ENCODE assay signal across 19 cellular contexts in the genomic region with DNA sequence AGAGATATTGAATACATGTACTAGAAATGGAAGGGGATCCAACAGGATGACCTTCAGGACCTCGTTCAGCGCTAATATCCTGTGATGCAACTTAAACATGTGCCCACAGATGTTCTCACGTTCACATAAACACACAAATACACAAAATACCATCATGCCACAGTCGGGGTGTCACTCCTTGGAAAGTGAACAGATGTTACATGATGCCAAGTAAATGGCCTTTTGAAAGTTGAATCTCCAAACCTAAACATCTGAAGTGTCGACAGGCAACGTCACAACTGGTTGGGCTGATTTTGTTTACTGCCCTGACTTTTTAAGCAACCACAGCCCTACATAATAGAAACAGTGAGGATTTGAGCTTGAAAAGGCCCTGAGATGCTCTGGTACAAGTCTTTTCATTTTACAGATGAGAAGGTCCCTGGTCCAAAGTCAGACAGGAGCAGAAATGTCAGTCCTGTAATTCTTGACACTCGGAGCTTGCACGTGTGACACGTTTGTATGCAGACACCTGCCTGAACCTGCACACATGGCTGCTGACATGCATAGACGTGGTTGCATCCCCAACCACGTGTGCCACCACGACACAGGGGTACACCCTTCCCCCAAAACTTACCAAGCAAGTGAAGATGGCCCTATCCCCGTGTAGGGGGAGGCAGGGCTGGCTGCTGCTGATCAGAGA. TPM values are rescaled to one million over a fixed set of nuclear protein-coding genes. Genes with fewer than 3 reads are reported as not detected.
A peak's percentile ranks its signal among the peaks of the same experiment; 100 is the strongest.
DNase-seq lines count a peak whose midpoint lies in the region; ATAC-seq, FAIRE-seq and TF ChIP-seq lines count a peak whose summit lies in the region.
"Had no signal": no experiment of that assay in that cellular context is flagged by ENCODE, and none has a peak within 500 bp of the region (broad histone marks: within the 10 kb centered on the region; RNA-seq: fewer than 3 reads in every experiment).

No MANE protein-coding gene starts in this region.

- H3K79me2 ChIP-seq in neural progenitor cell (ENCODE audit: low read depth): no peaks in the 10 kb centered on the region

- DNase-seq in Caco-2 (no peak), IMR-90 (peak; percentile 24), neural progenitor cell (ENCODE audit: low spot score) (no peak), small intestine (no peak), Right ventricle myocardium superior (no peak)
- DNase-seq: activated CD8-positive, alpha-beta memory T cell treated with anti-CD3 and anti-CD28 coated beads for 24 hours; activated naive CD8-positive, alpha-beta T cell treated with anti-CD3 and anti-CD28 coated beads, Interleukin-2, amount 50 U/mL, for 24 hours; activated T-cell treated with anti-CD3 and anti-CD28 coated beads, Interleukin-2, amount 50 U/mL, for 72 hours; erythroblast; left lung; NCI-H2029; stimulated activated naive CD8-positive, alpha-beta T cell treated with anti-CD3 and anti-CD28 coated beads, Interleukin-15, Interleukin-2, amounts not matched to agents 100 U/mL and 50 U/mL, for 24 hours had no signal

- H3K27me3 ChIP-seq in Caco-2 (replicated peaks; ENCODE audit: control insufficient read depth, insufficient read depth, low read length) (no peaks in the 10 kb centered on the region), IMR-90 (ENCODE audit: control insufficient read depth, insufficient read depth, low read length) (peaks cover 4% of the 10 kb centered on the region; the same call in 1 of the 2 replicates), neural progenitor cell (peaks cover 68% of the 10 kb centered on the region), small intestine (ENCODE audit: control insufficient read depth in 2 of 2, insufficient read depth in 2 of 2, low read length in 2 of 2) (no peaks in the 10 kb centered on the region)
- H3K27me3 ChIP-seq: left lung, transverse colon had no signal

- dilution Hi-C loops in IMR-90 (cut with HindIII; ENCODE audit: low sequenced_read_pairs, unreplicated experiment): no loop called here

- H3K9me1 ChIP-seq in IMR-90 (ENCODE audit: insufficient read depth, low read length): no peaks in the 10 kb centered on the region

- no peak overlapping the region for H4K8ac ChIP-seq in IMR-90 (ENCODE audit: low read depth in 2 of 2, low read length in 2 of 2)

- H3K79me1 ChIP-seq in IMR-90 (ENCODE audit: low read depth in 1 of 2, low read length in 2 of 2): no peaks in the 10 kb centered on the region

- H3F3A ChIP-seq in neural progenitor cell (ENCODE audit: low read depth): peaks cover 56% of the 10 kb centered on the region

- H3K4me1 ChIP-seq in Caco-2 (no peaks in the 10 kb centered on the region), IMR-90 (ENCODE audit: control insufficient read depth, insufficient read depth, low read length) (peaks cover 6% of the 10 kb centered on the region; the same call in 1 of the 2 replicates), neural progenitor cell (peaks cover 8% of the 10 kb centered on the region), small intestine (ENCODE audit: control insufficient read depth in 2 of 2, insufficient read depth in 1 of 2, low read depth in 1 of 2, low read length in 1 of 2) (no peaks in the 10 kb centered on the region)

- TF ChIP-seq POLR2A in IMR-90 (IDR thresholded peaks at IDR 0.05; ENCODE audit: low read depth, low read length): no peak

- H3K4ac ChIP-seq in IMR-90 (ENCODE audit: low read depth, low read length): no peak overlapping the region

- no peak overlapping the region for H3K9ac ChIP-seq in IMR-90 (ENCODE audit: low read depth, low read length)
- H3K9ac ChIP-seq in neural progenitor cell: no peak overlapping the region

- H2AK5ac ChIP-seq in IMR-90 (ENCODE audit: low read depth, low read length): no peak overlapping the region

- H3K27ac ChIP-seq in IMR-90 (ENCODE audit: insufficient read depth, low read length) (no peak overlapping the region), neural progenitor cell (no peak overlapping the region), small intestine (ENCODE audit: low read depth in 1 of 2, low read length in 1 of 2) (no peak overlapping the region)
- H3K27ac ChIP-seq: left lung, RWPE1, transverse colon had no signal

- 33% methylated on average over 1 of the region's 13 CpGs; no CpG with 5 or more reads in 1 of the 2 experiments for WGBS in IMR-90 (ENCODE audit: extremely low coverage in 2 of 2, insufficient read length in 1 of 2), 2 experiments
- 24 to 37% (median 25%) methylated on average over 13 of the region's 13 CpGs for WGBS in small intestine, 3 donors

- ATAC-seq in IMR-90 (ENCODE audit: low read depth) (no peak; the same call in 1 of the 2 replicates), esophagus mucosa (peak; percentile 36), GM19351 (IDR thresholded peaks at IDR 0.05; ENCODE audit: unreplicated experiment) (no peak), Right ventricle myocardium superior (ENCODE audit: poor library complexity) (no peak), GM18511 (IDR thresholded peaks at IDR 0.05; ENCODE audit: unreplicated experiment) (no peak)
- ATAC-seq: activated CD4-positive, CD25-positive, alpha-beta regulatory T cell treated with anti-CD3 and anti-CD28 coated beads, Interleukin-2, amount 50 U/mL, for 24 hours; activated naive CD8-positive, alpha-beta T cell treated with anti-CD3 and anti-CD28 coated beads, Interleukin-2, amount 50 U/mL, for 24 hours; activated T-cell treated with anti-CD3 and anti-CD28 coated beads, Interleukin-2, amount 50 U/mL, for 72 hours; left lung; stimulated activated naive CD8-positive, alpha-beta T cell treated with anti-CD3 and anti-CD28 coated beads, Interleukin-15, Interleukin-2, amounts not matched to agents 100 U/mL and 50 U/mL, for 24 hours had no signal

- no peak overlapping the region for H2BK5ac ChIP-seq in IMR-90 (ENCODE audit: low read depth, low read length, poor library complexity, severe bottlenecking)

- H3K14ac ChIP-seq in IMR-90 (replicated peaks; ENCODE audit: low read depth, low read length): no peak overlapping the region

- H4K91ac ChIP-seq in IMR-90 (ENCODE audit: insufficient read depth, low read depth, low read length): no peak overlapping the region

- no peak overlapping the region for H3K27ac Mint-ChIP-seq in Caco-2 (ENCODE audit: unreplicated experiment)
- H3K27ac Mint-ChIP-seq in neural progenitor cell: no peak overlapping the region
- H3K27ac Mint-ChIP-seq: activated naive CD8-positive, alpha-beta T cell treated with anti-CD3 and anti-CD28 coated beads, Interleukin-2, amount 50 U/mL, for 24 hours; activated T-cell treated with anti-CD3 and anti-CD28 coated beads, Interleukin-2, amount 50 U/mL, for 72 hours had no signal

- H2AFZ ChIP-seq in IMR-90 (replicated peaks; ENCODE audit: low read length, poor library complexity): peak overlapping the region; percentile 61
- H2AFZ ChIP-seq in neural progenitor cell (replicated peaks): no peak overlapping the region

- TF ChIP-seq CTCF in Caco-2 (IDR thresholded peaks at IDR 0.05; ENCODE audit: insufficient read depth in 1 of 2, low read depth in 1 of 2, low read length in 1 of 2, severe bottlenecking in 1 of 2, unreplicated experiment in 1 of 2): no peak
- TF ChIP-seq CTCF in IMR-90 (conservative IDR thresholded peaks at IDR 0.05; ENCODE audit: low read depth, low read length): no peak
- TF ChIP-seq CTCF in neural progenitor cell (IDR thresholded peaks at IDR 0.05): no peak

- H3K36me3 Mint-ChIP-seq in Caco-2 (ENCODE audit: insufficient read depth, unreplicated experiment): no peaks in the 10 kb centered on the region
- H3K36me3 Mint-ChIP-seq in neural progenitor cell: no peaks in the 10 kb centered on the region

- H3K18ac ChIP-seq in IMR-90 (ENCODE audit: low read depth, low read length): no peak overlapping the region

- H2BK15ac ChIP-seq in IMR-90 (ENCODE audit: low read depth, low read length): no peak overlapping the region

- H4K5ac ChIP-seq in IMR-90 (ENCODE audit: low read depth, low read length): no peak overlapping the region

- no peak for FAIRE-seq in small intestine (lab: Jason Lieb, UNC)
- FAIRE-seq: HTR-8/SVneo had no signal

- peak overlapping the region; percentile 66 for H3K4me3 Mint-ChIP-seq in Caco-2 (ENCODE audit: unreplicated experiment)
- H3K4me3 Mint-ChIP-seq in neural progenitor cell: peak overlapping the region; percentile 77

- TF ChIP-seq RAD21 in IMR-90 (IDR thresholded peaks at IDR 0.05; ENCODE audit: low read length): no peak

- peak overlapping the region; percentile 30 for H3K4me2 ChIP-seq in IMR-90 (ENCODE audit: low read depth, low read length)
- H3K4me2 ChIP-seq in neural progenitor cell: peak overlapping the region; percentile 60

- no peak overlapping the region for H3K56ac ChIP-seq in IMR-90 (ENCODE audit: extremely low read depth, insufficient read depth, low read length)

- no peak overlapping the region for H3K23ac ChIP-seq in IMR-90 (ENCODE audit: low read depth, low read length)

- no peak overlapping the region for H2BK120ac ChIP-seq in IMR-90 (ENCODE audit: low read depth, low read length)

- CTCF ChIA-PET in Caco-2 (lab: Charles Lee) (no interaction called here), IMR-90 (lab: Yijun Ruan, JAX) (no interaction called here)

- in situ Hi-C loops in IMR-90 (cut with MboI; ENCODE audit: low sequenced_read_pairs): no loop called here

- no peaks in the 10 kb centered on the region for H3K9me3 Mint-ChIP-seq in Caco-2 (ENCODE audit: unreplicated experiment)
- no peaks in the 10 kb centered on the region for H3K9me3 Mint-ChIP-seq in neural progenitor cell
- H3K9me3 Mint-ChIP-seq: activated naive CD8-positive, alpha-beta T cell treated with anti-CD3 and anti-CD28 coated beads, Interleukin-2, amount 50 U/mL, for 24 hours; activated T-cell treated with anti-CD3 and anti-CD28 coated beads, Interleukin-2, amount 50 U/mL, for 72 hours had no signal

- BruUV-seq in Caco-2 (replicated peaks; lab: Mats Ljungman, UMichigan): no TSS peak
- BruUV-seq in IMR-90 (replicated peaks; lab: Mats Ljungman, UMichigan): no TSS peak

- H2AK9ac ChIP-seq in IMR-90 (replicated peaks; ENCODE audit: low read depth, low read length, poor library complexity): no peak overlapping the region

- H3K9me3 ChIP-seq in Caco-2 (no peaks in the 10 kb centered on the region), IMR-90 (ENCODE audit: control insufficient read depth, insufficient read depth, low read length) (no peaks in the 10 kb centered on the region), neural progenitor cell (ENCODE audit: low read depth) (no peaks in the 10 kb centered on the region), small intestine (ENCODE audit: control insufficient read depth, low read depth) (no peaks in the 10 kb centered on the region)
- H3K9me3 ChIP-seq: left lung, transverse colon had no signal

- intact Hi-C loops in Caco-2 (cut with micrococcal nuclease; ENCODE audit: unreplicated experiment): no loop called here
- intact Hi-C loops in IMR-90 (cut with micrococcal nuclease): no loop called here
- intact Hi-C loops in Right ventricle myocardium superior (cut with DNase I): no loop called here

- no peaks in the 10 kb centered on the region for H3K4me1 Mint-ChIP-seq in Caco-2 (ENCODE audit: low read depth, unreplicated experiment)
- peaks cover 66% of the 10 kb centered on the region for H3K4me1 Mint-ChIP-seq in neural progenitor cell

- no peaks in the 10 kb centered on the region for H3K36me3 ChIP-seq in Caco-2 (ENCODE audit: control insufficient read depth, insufficient read depth, low read length)
- H3K36me3 ChIP-seq in IMR-90 (ENCODE audit: control insufficient read depth, insufficient read depth, low read length): no peaks in the 10 kb centered on the region
- no peaks in the 10 kb centered on the region for H3K36me3 ChIP-seq in neural progenitor cell
- H3K36me3 ChIP-seq in small intestine (ENCODE audit: control insufficient read depth in 2 of 2, insufficient read depth in 2 of 2, low read length in 2 of 2): no peaks in the 10 kb centered on the region
- H3K36me3 ChIP-seq: left lung, transverse colon had no signal

- POLR2A ChIA-PET in Caco-2 (lab: Charles Lee) (no interaction called here), IMR-90 (lab: Charles Lee; ENCODE audit: unreplicated experiment) (no interaction called here)

- H2BK20ac ChIP-seq in IMR-90 (ENCODE audit: low read depth, low read length): no peak overlapping the region

- H3K27me3 Mint-ChIP-seq in Caco-2 (ENCODE audit: insufficient read depth, unreplicated experiment): no peaks in the 10 kb centered on the region
- peaks cover 38% of the 10 kb centered on the region for H3K27me3 Mint-ChIP-seq in neural progenitor cell (ENCODE audit: insufficient read depth, low read depth)
- H3K27me3 Mint-ChIP-seq: activated naive CD8-positive, alpha-beta T cell treated with anti-CD3 and anti-CD28 coated beads, Interleukin-2, amount 50 U/mL, for 24 hours had no signal

- H4K20me1 ChIP-seq in IMR-90 (ENCODE audit: insufficient read depth, low read length): no peaks in the 10 kb centered on the region
- no peaks in the 10 kb centered on the region for H4K20me1 ChIP-seq in neural progenitor cell (ENCODE audit: low read depth)

- H3K4me3 ChIP-seq in Caco-2 (ENCODE audit: low read depth, low read length): no peak overlapping the region
- H3K4me3 ChIP-seq in IMR-90 (ENCODE audit: insufficient read depth, low read depth, low read length): no peak overlapping the region
- no peak overlapping the region for H3K4me3 ChIP-seq in neural progenitor cell
- H3K4me3 ChIP-seq in small intestine (ENCODE audit: low read depth in 1 of 2, low read length in 2 of 2): no peak overlapping the region
- H3K4me3 ChIP-seq: left lung, transverse colon had no signal

RNA-seq across cellular contexts. Expression of a gene that starts 23.5 kb away (rescaled TPM):
- total RNA-seq in Caco-2 (2022): 19.8 and 21.1 TPM in 2 replicates
- total RNA-seq in IMR-90 (2012; rRNA removed): 0.28 and 0.54 TPM in 2 replicates
- polyA plus RNA-seq in IMR-90 (2012; rRNA removed): 1.6 and 2.1 TPM in 2 replicates
- polyA plus RNA-seq in IMR-90 (2012; cell fraction: cytosol; rRNA removed): 1.1 and 1.4 TPM in 2 replicates
- 2.8 and 3.2 TPM in 2 replicates for polyA plus RNA-seq in IMR-90 (2012; cell fraction: nucleus; rRNA removed; ENCODE audit: low replicate concordance)
- total RNA-seq in esophagus mucosa: 2.6 TPM
- 5.1 and 6.5 TPM in 2 replicates for total RNA-seq in neural progenitor cell (ENCODE audit: low replicate concordance)
- polyA plus RNA-seq in small intestine: 1 to 10 TPM; 1.8 to 4.5 (median 1.9) TPM
- 10.1 TPM for total RNA-seq in Right ventricle myocardium superior

RNA-seq across cellular contexts. Expression of a gene that starts 53.0 kb away (rescaled TPM):
- total RNA-seq in Caco-2 (2022): 24.5 and 24.6 TPM in 2 replicates
- 15.2 and 25.3 TPM in 2 replicates for total RNA-seq in IMR-90 (2012; rRNA removed)
- 11.7 and 13.8 TPM in 2 replicates for polyA plus RNA-seq in IMR-90 (2012; rRNA removed)
- 2.4 and 5.4 TPM in 2 replicates for polyA plus RNA-seq in IMR-90 (2012; cell fraction: cytosol; rRNA removed)
- 1.9 and 10.7 TPM in 2 replicates for polyA plus RNA-seq in IMR-90 (2012; cell fraction: nucleus; rRNA removed; ENCODE audit: low replicate concordance)
- 17.7 TPM for total RNA-seq in esophagus mucosa
- total RNA-seq in neural progenitor cell (ENCODE audit: low replicate concordance): 8.3 and 10.9 TPM in 2 replicates
- 10 to 100 TPM in 1 of 3 donors, 1 to 10 TPM in 2; 4.7 to 15.0 (median 7.0) TPM for polyA plus RNA-seq in small intestine
- 6.9 TPM for total RNA-seq in Right ventricle myocardium superior
